8 cellular contexts compared by ENCODE assay signal in the genomic region with DNA sequence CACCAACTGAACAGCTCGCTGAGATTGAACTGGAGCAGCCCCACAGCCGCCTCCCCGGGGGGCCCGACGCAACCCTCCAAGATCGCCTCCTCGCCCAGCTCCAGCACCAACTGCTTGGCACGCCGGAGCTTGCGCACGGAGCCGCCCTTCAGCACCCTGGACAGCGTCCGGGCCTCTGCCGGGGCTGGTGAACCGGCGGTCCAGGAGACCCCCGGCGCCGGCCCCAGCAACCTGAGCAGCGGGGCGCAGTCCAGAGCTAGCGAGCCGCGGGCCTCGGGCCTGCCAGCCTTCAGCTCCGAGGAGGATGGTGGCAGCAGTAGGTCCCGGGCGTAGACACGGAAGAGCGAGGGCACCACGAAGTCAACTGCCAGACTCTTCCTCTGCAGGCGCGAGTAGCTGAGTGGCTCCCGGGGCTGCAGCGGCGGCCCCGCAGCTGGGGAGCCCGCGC. TPM values are rescaled to one million over a fixed set of nuclear protein-coding genes. Genes with fewer than 3 reads are reported as not detected.
DNase-seq lines count a peak whose midpoint lies in the region; ATAC-seq and TF ChIP-seq lines count a peak whose summit lies in the region.
"Had no signal": no experiment of that assay in that cellular context is flagged by ENCODE, and none has a peak within 500 bp of the region (broad histone marks: within the 10 kb centered on the region; RNA-seq: fewer than 3 reads in every experiment).

No MANE protein-coding gene starts in this region.

- H3K4me1 ChIP-seq in mesodermal cell (ENCODE audit: control insufficient read depth, insufficient read depth, low read length, poor library complexity, severe bottlenecking): peaks cover 12% of the 10 kb centered on the region
- peaks cover 0 to 24% (median 22%) of the 10 kb centered on the region in 5 donors for H3K4me1 ChIP-seq in subcutaneous abdominal adipose tissue (ENCODE audit: control insufficient read depth in 5 of 5, insufficient read depth in 5 of 5, low read length in 5 of 5)

- H3K9me3 Mint-ChIP-seq in effector memory CD8-positive, alpha-beta T cell: no peaks in the 10 kb centered on the region

- peak overlapping the region; percentile 32 for H3K4me3 ChIP-seq in mesodermal cell (ENCODE audit: extremely low read depth, insufficient read depth, low read length, poor library complexity, severe bottlenecking)
- H3K4me3 ChIP-seq in subcutaneous abdominal adipose tissue (ENCODE audit: low read depth in 1 of 5, low read length in 5 of 5): peak overlapping the region in 4 of 5 donors; percentile 11 to 51 (median 46)
- H3K4me3 ChIP-seq: SJSA1 had no signal

- H3K9me3 ChIP-seq in mesodermal cell (ENCODE audit: control insufficient read depth, low read length) (no peaks in the 10 kb centered on the region), subcutaneous abdominal adipose tissue (ENCODE audit: control insufficient read depth in 5 of 5, low read length in 5 of 5) (no peaks in the 10 kb centered on the region)

- no peak overlapping the region for H3K4me3 Mint-ChIP-seq in effector memory CD8-positive, alpha-beta T cell

- POLR2A ChIA-PET in HEK293T (lab: Yijun Ruan, JAX): no interaction called here

- H3K27me3 Mint-ChIP-seq in effector memory CD8-positive, alpha-beta T cell: peaks cover 71 to 84% of the 10 kb centered on the region in 2 donors

- H3K27ac ChIP-seq in mesodermal cell (ENCODE audit: low read depth, low read length, severe bottlenecking) (no peak overlapping the region), subcutaneous abdominal adipose tissue (ENCODE audit: low read depth, low read length) (no peak overlapping the region)
- H3K27ac ChIP-seq: SJSA1 had no signal

- H3K36me3 ChIP-seq in mesodermal cell (ENCODE audit: control insufficient read depth, insufficient read depth, low read length): no peaks in the 10 kb centered on the region
- no peaks in the 10 kb centered on the region for H3K36me3 ChIP-seq in subcutaneous abdominal adipose tissue (ENCODE audit: control insufficient read depth in 5 of 5, insufficient read depth in 5 of 5, low read length in 5 of 5)
- H3K36me3 ChIP-seq: SJSA1 had no signal

- no peak for ATAC-seq in effector memory CD8-positive, alpha-beta T cell (replicated peaks)

- CTCF ChIA-PET in HEK293T (lab: Yijun Ruan, JAX): interaction anchor here (0.6 to 1.1 kb wide), 4 partner anchors 107 to 887 kb away, joined by 3 read pairs; no protein-coding TSS in a partner anchor

- peaks cover 2 to 7% of the 10 kb centered on the region in 2 donors for H3K4me1 Mint-ChIP-seq in effector memory CD8-positive, alpha-beta T cell (ENCODE audit: low read depth in 2 of 2)

- 0 to 2% methylated on average over 27 to 34 of the region's 40 CpGs for WGBS in mesodermal cell (ENCODE audit: insufficient coverage in 2 of 2), 2 experiments

- no peak overlapping the region for H3K27ac Mint-ChIP-seq in effector memory CD8-positive, alpha-beta T cell

- no peaks in the 10 kb centered on the region for H3K36me3 Mint-ChIP-seq in effector memory CD8-positive, alpha-beta T cell (ENCODE audit: insufficient read depth)

- DNase-seq in HEK293T (ENCODE audit: extremely low spot score) (peak; percentile 59), UCSD-AML1 (lab: John Stamatoyannopoulos, UW; ENCODE audit: unreplicated experiment) (peak; percentile 34), AML-193 (lab: John Stamatoyannopoulos, UW) (no peak), NCI-H1930 (lab: John Stamatoyannopoulos, UW) (no peak)
- peak; percentile 10 to 17 (median 14) for DNase-seq in effector memory CD8-positive, alpha-beta T cell

- no peak overlapping the region for H3K9ac ChIP-seq in subcutaneous abdominal adipose tissue (ENCODE audit: low read length in 5 of 5)

- H3K27me3 ChIP-seq in subcutaneous abdominal adipose tissue (ENCODE audit: control insufficient read depth in 5 of 5, insufficient read depth in 4 of 5, low read length in 5 of 5): peaks cover 34 to 54% (median 45%) of the 10 kb centered on the region in 5 donors

TF ChIP-seq in HEK293T, 16 proteins besides CTCF, POLR2A, EP300 and RAD21:
- TF ChIP-seq CTBP1 (IDR thresholded peaks at IDR 0.05; ENCODE audit: borderline replicate concordance) (no peak), BHLHE40 (IDR thresholded peaks at IDR 0.05; ENCODE audit: borderline replicate concordance) (no peak), NFRKB (IDR thresholded peaks at IDR 0.05) (no peak)
- TF ChIP-seq, protein P1, sequence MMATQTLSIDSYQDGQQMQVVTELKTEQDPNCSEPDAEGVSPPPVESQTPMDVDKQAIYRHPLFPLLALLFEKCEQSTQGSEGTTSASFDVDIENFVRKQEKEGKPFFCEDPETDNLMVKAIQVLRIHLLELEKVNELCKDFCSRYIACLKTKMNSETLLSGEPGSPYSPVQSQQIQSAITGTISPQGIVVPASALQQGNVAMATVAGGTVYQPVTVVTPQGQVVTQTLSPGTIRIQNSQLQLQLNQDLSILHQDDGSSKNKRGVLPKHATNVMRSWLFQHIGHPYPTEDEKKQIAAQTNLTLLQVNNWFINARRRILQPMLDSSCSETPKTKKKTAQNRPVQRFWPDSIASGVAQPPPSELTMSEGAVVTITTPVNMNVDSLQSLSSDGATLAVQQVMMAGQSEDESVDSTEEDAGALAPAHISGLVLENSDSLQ (IDR thresholded peaks at IDR 0.05): no peak

RNA-seq across cellular contexts. Expression of a gene that starts 1.2 kb away (rescaled TPM):
- polyA plus RNA-seq in mesodermal cell (2013, experiment 1 of 2): 1.00 TPM
- polyA plus RNA-seq in mesodermal cell (2013, experiment 2 of 2): 0.46 TPM

Comparison
In these comparisons a context has a peak if more than half of its experiments do, and no peak if none do; other contexts are left out.
1. DNase-seq: peak in HEK293T (single experiment), UCSD-AML1 (single experiment) and effector memory CD8-positive, alpha-beta T cell (3 of 3); none in AML-193 (0 of 2) and NCI-H1930 (0 of 2).